ENCODE assay signal across 12 cellular contexts in the genomic region with DNA sequence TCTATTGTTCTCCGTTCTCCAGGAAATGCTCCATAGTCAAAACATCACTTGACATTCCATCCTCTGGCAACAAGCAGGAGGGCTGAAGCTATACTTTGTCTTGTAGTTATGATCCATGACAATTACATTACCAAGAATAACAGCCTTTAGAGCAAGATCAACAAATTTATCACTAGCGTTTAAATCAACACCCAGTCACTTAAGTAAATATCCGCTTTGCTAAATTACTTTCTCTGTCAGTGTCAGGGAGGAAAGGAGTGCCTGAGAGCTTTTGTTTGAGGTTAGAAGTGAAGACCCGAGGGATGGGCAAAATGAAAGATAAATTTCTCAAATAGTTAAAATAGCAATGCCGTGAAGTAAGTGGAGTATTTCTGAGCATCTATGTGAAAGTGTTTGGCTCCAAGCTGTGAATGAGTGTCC.
DNase-seq lines count a peak whose midpoint lies in the region; TF ChIP-seq lines count a peak whose summit lies in the region.
"Had no signal": no experiment of that assay in that cellular context is flagged by ENCODE, and none has a peak within 500 bp of the region (broad histone marks: within the 10 kb centered on the region; RNA-seq: fewer than 3 reads in every experiment).

No MANE protein-coding gene starts in this region.

- DNase-seq in COLO829 (ENCODE audit: low spot score) = peak; percentile 31
- peak; percentile 65 for DNase-seq in NCI-H146 (lab: John Stamatoyannopoulos, UW)
- peak; percentile 8 for DNase-seq in SW480 (ENCODE audit: low spot score)
- DNase-seq in left kidney (ENCODE audit: low read depth, low spot score) = peak; percentile 92
- DNase-seq in erythroblast (lab: John Stamatoyannopoulos, UW) = no peak
- no peak for DNase-seq in SK-N-DZ (ENCODE audit: low spot score)
- no peak for DNase-seq in activated naive CD4-positive, alpha-beta T cell treated with anti-CD3 and anti-CD28 coated beads, Interleukin-2, amount 50 U/mL, for 16 hours
- DNase-seq in breast epithelium (ENCODE audit: low spot score in 2 of 2) = no peak
- DNase-seq: activated CD8-positive, alpha-beta T cell treated with anti-CD3 and anti-CD28 coated beads, Interleukin-2, amount 10 ng/mL, durations not matched to agents 7 days and 5 days; NCI-H1694 treated with DMSO at 0.1 percent for 48 hours; upper lobe of right lung had no signal

- TF ChIP-seq CTCF in breast epithelium (IDR thresholded peaks at IDR 0.05) = no peak

- H3K4me1 ChIP-seq in breast epithelium = no peaks in the 10 kb centered on the region
- H3K4me1 ChIP-seq: prostate gland, upper lobe of right lung had no signal

- H3K27ac ChIP-seq in breast epithelium = no peak overlapping the region
- H3K27ac ChIP-seq: prostate gland, upper lobe of right lung had no signal

- no peaks in the 10 kb centered on the region for H3K27me3 ChIP-seq in breast epithelium
- H3K27me3 ChIP-seq: upper lobe of right lung had no signal

- no peaks in the 10 kb centered on the region for H3K36me3 ChIP-seq in breast epithelium
- H3K36me3 ChIP-seq: prostate gland, upper lobe of right lung had no signal

- intact Hi-C loops in breast epithelium (cut with DNase I; ENCODE audit: low total_unique reads) = no loop called here

- H3K9me3 ChIP-seq in breast epithelium = no peaks in the 10 kb centered on the region
- H3K9me3 ChIP-seq: prostate gland, upper lobe of right lung had no signal

- H3K4me3 ChIP-seq in breast epithelium = no peak overlapping the region
- H3K4me3 ChIP-seq: prostate gland, upper lobe of right lung had no signal

- no peak for TF ChIP-seq POLR2A in erythroblast (IDR thresholded peaks at IDR 0.05; ENCODE audit: low read length)
- TF ChIP-seq POLR2A in breast epithelium (IDR thresholded peaks at IDR 0.05) = no peak

Comparison
In these comparisons a context has a peak if more than half of its experiments do, and no peak if none do; other contexts are left out.
1. DNase-seq: peak in COLO829 (single experiment), NCI-H146 (single experiment), SW480 (single experiment) and left kidney (single experiment); none in erythroblast (0 of 2), SK-N-DZ (single experiment), activated naive CD4-positive, alpha-beta T cell treated with anti-CD3 and anti-CD28 coated beads, Interleukin-2, amount 50 U/mL, for 16 hours (single experiment) and breast epithelium (0 of 2).